In the genomic region with DNA sequence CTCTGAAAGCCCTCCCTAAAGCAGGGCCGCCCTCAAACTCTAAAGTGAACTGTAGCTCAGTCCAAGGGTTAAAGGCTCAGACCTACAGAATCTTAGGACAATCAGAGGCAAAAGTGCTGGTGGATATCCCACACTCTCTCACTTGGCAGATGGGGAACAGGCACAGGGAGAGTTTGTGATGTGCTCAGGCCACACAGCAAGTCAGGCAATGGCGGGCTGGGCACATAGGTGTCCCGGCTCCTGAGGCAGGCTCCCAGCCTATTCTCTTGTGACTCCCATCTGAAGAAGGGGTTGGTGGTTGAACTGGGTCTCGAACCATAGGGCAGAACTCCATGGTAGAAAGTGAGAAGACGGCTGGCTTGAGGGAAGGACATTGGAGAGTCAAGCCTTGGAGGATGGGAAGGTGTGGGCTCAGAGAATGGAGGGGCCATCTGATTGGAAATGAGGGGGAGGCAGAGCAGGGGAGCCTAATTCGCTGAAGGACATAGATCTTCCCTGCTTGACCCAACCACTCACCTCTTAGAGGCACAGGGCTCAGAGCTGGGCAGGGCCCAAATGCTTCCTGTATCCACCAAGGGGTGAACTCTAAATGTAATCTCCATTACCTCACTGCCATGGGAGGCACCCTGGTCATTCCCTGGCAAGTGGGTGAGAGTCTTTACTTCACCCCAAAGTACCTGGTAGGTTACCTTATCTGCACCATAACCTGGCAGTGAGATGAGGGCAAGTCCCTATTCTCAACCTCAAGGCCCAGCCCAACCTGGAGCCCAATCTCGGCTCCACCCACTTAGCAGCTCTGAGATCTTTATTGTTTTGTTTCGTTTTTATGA, we compare ENCODE assay signal across 16 cellular contexts. TPM values are rescaled to one million over a fixed set of nuclear protein-coding genes. Genes with fewer than 3 reads are reported as not detected.
DNase-seq lines count a peak whose midpoint lies in the region; ATAC-seq, FAIRE-seq and TF ChIP-seq lines count a peak whose summit lies in the region.
"Had no signal": no experiment of that assay in that cellular context is flagged by ENCODE, and none has a peak within 500 bp of the region (broad histone marks: within the 10 kb centered on the region; RNA-seq: fewer than 3 reads in every experiment).

No MANE protein-coding gene starts in this region.

- no peak overlapping the region for H3K18ac ChIP-seq in IMR-90 (ENCODE audit: low read depth, low read length)

- H3K23ac ChIP-seq in IMR-90 (ENCODE audit: low read depth, low read length): no peak overlapping the region

- H3K4me3 ChIP-seq in IMR-90 (ENCODE audit: insufficient read depth, low read depth, low read length) (no peak overlapping the region), kidney (ENCODE audit: low read length in 2 of 2) (no peak overlapping the region), sigmoid colon (no peak overlapping the region)
- H3K4me3 ChIP-seq: SK-N-MC had no signal

- no peaks in the 10 kb centered on the region for H3K36me3 ChIP-seq in IMR-90 (ENCODE audit: control insufficient read depth, insufficient read depth, low read length)
- no peaks in the 10 kb centered on the region for H3K36me3 ChIP-seq in kidney (ENCODE audit: control insufficient read depth in 1 of 2, insufficient read depth in 2 of 2, low read length in 2 of 2)
- no peaks in the 10 kb centered on the region for H3K36me3 ChIP-seq in sigmoid colon

- dilution Hi-C loops in IMR-90 (cut with HindIII; ENCODE audit: low sequenced_read_pairs, unreplicated experiment): no loop called here

- intact Hi-C loops in IMR-90 (cut with micrococcal nuclease): loop anchor here (10.0 kb wide), 1 partner anchor 509 kb away; no protein-coding TSS in a partner anchor
- intact Hi-C loops in kidney (cut with DNase I): loop anchor here (10.0 kb wide), 1 partner anchor 89 kb away; no protein-coding TSS in a partner anchor
- intact Hi-C loops in sigmoid colon (cut with DNase I): loop anchor here (2.0 to 10.0 kb wide), 2 partner anchors 259 to 769 kb away; no protein-coding TSS in a partner anchor

- peaks cover 0 to 17% of the 10 kb centered on the region in 2 experiments; a peak in 2 of 4 replicates for H3K79me1 ChIP-seq in IMR-90 (ENCODE audit: low read depth in 1 of 2, low read length in 2 of 2)

- H2AK5ac ChIP-seq in IMR-90 (ENCODE audit: low read depth, low read length): no peak overlapping the region

- no peak overlapping the region for H2BK5ac ChIP-seq in IMR-90 (ENCODE audit: low read depth, low read length, poor library complexity, severe bottlenecking)

- H3K9ac ChIP-seq in IMR-90 (ENCODE audit: low read depth, low read length) (no peak overlapping the region), kidney (ENCODE audit: low read length in 2 of 2) (no peak overlapping the region)

- no peak overlapping the region for H3K56ac ChIP-seq in IMR-90 (ENCODE audit: extremely low read depth, insufficient read depth, low read length)

- TF ChIP-seq CTCF in IMR-90 (conservative IDR thresholded peaks at IDR 0.05; ENCODE audit: low read depth, low read length): no peak
- no peak for TF ChIP-seq CTCF in kidney (IDR thresholded peaks at IDR 0.05; ENCODE audit: borderline replicate concordance, extremely low read depth, insufficient read depth)
- TF ChIP-seq CTCF in sigmoid colon (IDR thresholded peaks at IDR 0.05): no peak

- H2AFZ ChIP-seq in IMR-90 (replicated peaks; ENCODE audit: low read length, poor library complexity): no peak overlapping the region

- in situ Hi-C loops in IMR-90 (cut with MboI; ENCODE audit: low sequenced_read_pairs): no loop called here

- H3K9me3 ChIP-seq in IMR-90 (ENCODE audit: control insufficient read depth, insufficient read depth, low read length) (no peaks in the 10 kb centered on the region), kidney (ENCODE audit: control insufficient read depth in 1 of 2, low read length in 2 of 2) (no peaks in the 10 kb centered on the region), sigmoid colon (no peaks in the 10 kb centered on the region)

- H2BK20ac ChIP-seq in IMR-90 (ENCODE audit: low read depth, low read length): no peak overlapping the region

- no peak for TF ChIP-seq EP300 in sigmoid colon (IDR thresholded peaks at IDR 0.05)

- TF ChIP-seq RAD21 in IMR-90 (IDR thresholded peaks at IDR 0.05; ENCODE audit: low read length): no peak

- H3K14ac ChIP-seq in IMR-90 (replicated peaks; ENCODE audit: low read depth, low read length): no peak overlapping the region

- ATAC-seq in IMR-90 (ENCODE audit: low read depth) (no peak), HG03460 (IDR thresholded peaks at IDR 0.05; ENCODE audit: unreplicated experiment) (no peak)
- ATAC-seq: stimulated activated memory B cell treated with anti-CD40 and anti-IgM and Interleukin-4, amounts not matched to agents 10 μg/mL and 1 μg/mL and 100 μg/mL, for 72 hours had no signal

- H3K4me2 ChIP-seq in IMR-90 (ENCODE audit: low read depth, low read length): no peak overlapping the region

- H4K8ac ChIP-seq in IMR-90 (ENCODE audit: low read depth in 2 of 2, low read length in 2 of 2): no peak overlapping the region

- CTCF ChIA-PET in IMR-90 (lab: Yijun Ruan, JAX): no interaction called here

- 96% methylated on average over 4 of the region's 8 CpGs; no CpG with 5 or more reads in 1 of the 2 experiments for WGBS in IMR-90 (ENCODE audit: extremely low coverage in 2 of 2, insufficient read length in 1 of 2), 2 experiments
- 71 to 84% methylated on average over 8 of the region's 8 CpGs for WGBS in sigmoid colon, 2 donors

- no peak overlapping the region for H4K5ac ChIP-seq in IMR-90 (ENCODE audit: low read depth, low read length)

- H3K4me1 ChIP-seq in IMR-90 (ENCODE audit: control insufficient read depth, insufficient read depth, low read length) (peaks cover 3% of the 10 kb centered on the region; the same call in 1 of the 2 replicates), kidney (ENCODE audit: control insufficient read depth in 1 of 2, insufficient read depth in 1 of 2, low read depth in 1 of 2, low read length in 2 of 2) (peaks cover 0 to 6% of the 10 kb centered on the region in 2 donors), sigmoid colon (peaks cover 2 to 31% (median 29%) of the 10 kb centered on the region in 4 donors)

- no peaks in the 10 kb centered on the region for H3K9me1 ChIP-seq in IMR-90 (ENCODE audit: insufficient read depth, low read length)

- H4K20me1 ChIP-seq in IMR-90 (ENCODE audit: insufficient read depth, low read length): no peaks in the 10 kb centered on the region

- H4K91ac ChIP-seq in IMR-90 (ENCODE audit: insufficient read depth, low read depth, low read length): no peak overlapping the region

- no TSS peak for BruUV-seq in IMR-90 (replicated peaks; lab: Mats Ljungman, UMichigan)

- H3K27me3 ChIP-seq in IMR-90 (ENCODE audit: control insufficient read depth, insufficient read depth, low read length): peaks cover 15% of the 10 kb centered on the region
- H3K27me3 ChIP-seq in sigmoid colon: no peaks in the 10 kb centered on the region

- H2BK120ac ChIP-seq in IMR-90 (ENCODE audit: low read depth, low read length): no peak overlapping the region; the same call in 1 of the 2 replicates

- H3K4ac ChIP-seq in IMR-90 (ENCODE audit: low read depth, low read length): no peak overlapping the region

- POLR2A ChIA-PET in IMR-90 (lab: Charles Lee; ENCODE audit: unreplicated experiment): no interaction called here

- H2AK9ac ChIP-seq in IMR-90 (replicated peaks; ENCODE audit: low read depth, low read length, poor library complexity): peak overlapping the region; percentile 9

- no peak for TF ChIP-seq POLR2A in IMR-90 (IDR thresholded peaks at IDR 0.05; ENCODE audit: low read depth, low read length)
- TF ChIP-seq POLR2A in sigmoid colon (IDR thresholded peaks at IDR 0.05): no peak

- H3K27ac ChIP-seq in IMR-90 (ENCODE audit: insufficient read depth, low read length): no peak overlapping the region
- H3K27ac ChIP-seq in kidney (ENCODE audit: low read depth in 2 of 2, low read length in 2 of 2): no peak overlapping the region
- H3K27ac ChIP-seq in sigmoid colon: no peak overlapping the region
- H3K27ac ChIP-seq: SK-N-MC had no signal

- no peak for FAIRE-seq in kidney (lab: Jason Lieb, UNC)
- FAIRE-seq: astrocyte had no signal

- H2BK15ac ChIP-seq in IMR-90 (ENCODE audit: low read depth, low read length): no peak overlapping the region

- DNase-seq in IMR-90: no peak
- peak; percentile 14 for DNase-seq in T-helper 9 cell
- peak; percentile 35 for DNase-seq in kidney
- peak; percentile 52 for DNase-seq in sigmoid colon
- no peak for DNase-seq in stimulated activated CD4-positive, alpha-beta T cell treated with anti-CD3 and anti-CD28 coated beads, Interleukin-4, amount 100 ng/mL, for 1 hour
- DNase-seq in activated T-cell treated with anti-CD3 and anti-CD28 coated beads, Interleukin-2, amount 50 U/mL, for 48 hours: no peak
- DNase-seq: activated B cell treated with CpG ODN at 0.5 μM for 24 hours; activated T-cell treated with anti-CD3 and anti-CD28 coated beads, Interleukin-2, amount 50 U/mL, for 1 hour; effector CD4-positive, alpha-beta T cell; NCI-H1092; NCI-H2227 treated with DMSO at 0.1 percent for 48 hours; stimulated activated CD4-positive, alpha-beta T cell treated with anti-CD3 and anti-CD28 coated beads, Interleukin-4, amount 100 ng/mL, for 4 hours had no signal

TF ChIP-seq in IMR-90, 13 proteins besides CTCF, POLR2A, EP300 and RAD21 (continues in another document):
- no peak for TF ChIP-seq NFE2L2 (IDR thresholded peaks at IDR 0.05; ENCODE audit: low read depth, low read length)
- TF ChIP-seq RFX5 (IDR thresholded peaks at IDR 0.05; ENCODE audit: low read depth, low read length): no peak
- TF ChIP-seq SMC3 (IDR thresholded peaks at IDR 0.05; ENCODE audit: low read depth, low read length): no peak
- no peak for TF ChIP-seq BHLHE40 (IDR thresholded peaks at IDR 0.05; ENCODE audit: low read depth, low read length)
- TF ChIP-seq, protein P1, sequence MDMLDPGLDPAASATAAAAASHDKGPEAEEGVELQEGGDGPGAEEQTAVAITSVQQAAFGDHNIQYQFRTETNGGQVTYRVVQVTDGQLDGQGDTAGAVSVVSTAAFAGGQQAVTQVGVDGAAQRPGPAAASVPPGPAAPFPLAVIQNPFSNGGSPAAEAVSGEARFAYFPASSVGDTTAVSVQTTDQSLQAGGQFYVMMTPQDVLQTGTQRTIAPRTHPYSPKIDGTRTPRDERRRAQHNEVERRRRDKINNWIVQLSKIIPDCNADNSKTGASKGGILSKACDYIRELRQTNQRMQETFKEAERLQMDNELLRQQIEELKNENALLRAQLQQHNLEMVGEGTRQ (IDR thresholded peaks at IDR 0.05; ENCODE audit: low read depth, low read length): no peak
- TF ChIP-seq CHD1 (IDR thresholded peaks at IDR 0.05; ENCODE audit: low read depth, low read length): no peak

RNA-seq across cellular contexts. Expression of a gene that starts 4.9 kb away (rescaled TPM):
- total RNA-seq in IMR-90 (2012; rRNA removed): 6.6 and 6.7 TPM in 2 replicates
- 43.2 and 48.7 TPM in 2 replicates for polyA plus RNA-seq in IMR-90 (2012; rRNA removed)
- 39.5 and 51.2 TPM in 2 replicates for polyA plus RNA-seq in IMR-90 (2012; cell fraction: cytosol; rRNA removed)
- polyA plus RNA-seq in IMR-90 (2012; cell fraction: nucleus; rRNA removed; ENCODE audit: low replicate concordance): 57.0 and 113 TPM in 2 replicates
- 97.6 TPM for total RNA-seq in kidney
- 14.2 TPM for polyA plus RNA-seq in kidney (ENCODE audit: insufficient read depth, low read depth, low replicate concordance)
- 10 to 100 TPM; 26.5 to 49.3 (median 37.5) TPM for total RNA-seq in sigmoid colon
- polyA plus RNA-seq in sigmoid colon: 10 to 100 TPM; 17.4 to 31.5 (median 25.4) TPM

Comparison
In these comparisons a context has a peak if more than half of its experiments do, and no peak if none do; other contexts are left out.
1. DNase-seq: peak in T-helper 9 cell (single experiment), kidney (single experiment) and sigmoid colon (single experiment); none in IMR-90 (single experiment), stimulated activated CD4-positive, alpha-beta T cell treated with anti-CD3 and anti-CD28 coated beads, Interleukin-4, amount 100 ng/mL, for 1 hour (single experiment) and activated T-cell treated with anti-CD3 and anti-CD28 coated beads, Interleukin-2, amount 50 U/mL, for 48 hours (0 of 2).